In genomic region chr11:61695917-61696316, GRCh38 we compare ENCODE assay signal across 8 cellular contexts. TPM values are rescaled to one million over a fixed set of nuclear protein-coding genes. Genes with fewer than 3 reads are reported as not detected.
A peak's percentile ranks its signal among the peaks of the same experiment; 100 is the strongest.
DNase-seq lines count a peak whose midpoint lies in the region; ATAC-seq, FAIRE-seq and TF ChIP-seq lines count a peak whose summit lies in the region.

No MANE protein-coding gene starts in this region.

- peak; percentile 36 to 65 (median 56) for ATAC-seq in pancreas

- peak overlapping the region; percentile 54 for H2AFZ ChIP-seq in fibroblast of lung (ENCODE audit: low read length)

- intact Hi-C loops in activated T-helper 1 cell treated with anti-CD3 and anti-CD28 coated beads, Interleukin-12 subunit alpha, Interleukin-12 subunit beta, Interleukin-2, Interleukin-4 antibody, amounts not matched to agents 30 ng/mL and 10 ng/mL and 1 ng/mL, durations not matched to agents 14 hours and 24 hours and 36 hours (cut with micrococcal nuclease), result loop anchor here (1.0 to 10.0 kb wide), 6 partner anchors 12 to 429 kb away; partner anchors contain the start of genes DAGLA, FEN1, INCENP and MYRF
- intact Hi-C loops in pancreas (cut with DNase I), result no loop called here

- H4K20me1 ChIP-seq in fibroblast of lung (ENCODE audit: control insufficient read depth, extremely low read depth, insufficient read depth, low read length), result no peaks in the 10 kb centered on the region

- peak overlapping the region; percentile 16 for H3K9ac ChIP-seq in fibroblast of lung (ENCODE audit: insufficient read depth, low read length)

- H3K4me1 ChIP-seq in fibroblast of lung (ENCODE audit: control insufficient read depth, extremely low read depth, insufficient read depth, low read length), result peaks cover 14% of the 10 kb centered on the region
- peaks cover 63 to 71% (median 70%) of the 10 kb centered on the region in 3 donors for H3K4me1 ChIP-seq in pancreas
- peaks cover 44% of the 10 kb centered on the region for H3K4me1 ChIP-seq in thymus (ENCODE audit: control insufficient read depth, insufficient read depth, low read length)

- peaks cover 25% of the 10 kb centered on the region for H3K4me1 Mint-ChIP-seq in activated T-helper 1 cell treated with anti-CD3 and anti-CD28 coated beads, Interleukin-12 subunit alpha, Interleukin-12 subunit beta, Interleukin-2, Interleukin-4 antibody, amounts not matched to agents 30 ng/mL and 10 ng/mL and 1 ng/mL, durations not matched to agents 14 hours and 24 hours and 36 hours (ENCODE audit: low read depth)

- no peaks in the 10 kb centered on the region for H3K9me3 Mint-ChIP-seq in activated T-helper 1 cell treated with anti-CD3 and anti-CD28 coated beads, Interleukin-12 subunit alpha, Interleukin-12 subunit beta, Interleukin-2, Interleukin-4 antibody, amounts not matched to agents 30 ng/mL and 10 ng/mL and 1 ng/mL, durations not matched to agents 14 hours and 24 hours and 36 hours

- 13 to 22% methylated on average over 13 to 17 of the region's 17 CpGs for WGBS in pancreas, 2 donors
- WGBS in thymus, result 6% methylated on average over 17 of the region's 17 CpGs

- H3K4me2 ChIP-seq in fibroblast of lung (ENCODE audit: extremely low read depth, insufficient read depth, low read length), result peak overlapping the region; percentile 48

- DNase-seq in NCI-H510A treated with DMSO at 0.1 percent for 48 hours (lab: John Stamatoyannopoulos, UW) (peak; percentile 49), NCI-H510A (lab: John Stamatoyannopoulos, UW) (no peak), NOMO-1 (lab: John Stamatoyannopoulos, UW; ENCODE audit: unreplicated experiment in 2 of 2) (peak; percentile 59 to 65), fibroblast of lung (ENCODE audit: low read depth in 2 of 2) (peak; percentile 41 to 78), pancreas (peak in 5 of 6 donors; percentile 78 to 84 (median 81)), SHP77 (lab: John Stamatoyannopoulos, UW) (no peak)
- peak; percentile 90 for DNase-seq in activated T-helper 1 cell treated with anti-CD3 and anti-CD28 coated beads, Interleukin-12 subunit alpha, Interleukin-12 subunit beta, Interleukin-2, Interleukin-4 antibody, amounts not matched to agents 30 ng/mL and 10 ng/mL and 1 ng/mL, durations not matched to agents 14 hours and 24 hours and 36 hours (ENCODE audit: low spot score)

- peaks cover 3% of the 10 kb centered on the region for H3K27me3 Mint-ChIP-seq in activated T-helper 1 cell treated with anti-CD3 and anti-CD28 coated beads, Interleukin-12 subunit alpha, Interleukin-12 subunit beta, Interleukin-2, Interleukin-4 antibody, amounts not matched to agents 30 ng/mL and 10 ng/mL and 1 ng/mL, durations not matched to agents 14 hours and 24 hours and 36 hours (ENCODE audit: insufficient read depth)

- H3K27ac ChIP-seq in fibroblast of lung (ENCODE audit: insufficient read depth, low read length) (no peak overlapping the region), pancreas (peak overlapping the region; percentile 83 to 87 (median 86)), thymus (ENCODE audit: low read depth) (peak overlapping the region; percentile 21)

- H3K4me3 ChIP-seq in fibroblast of lung (replicated peaks in 1 of 4; ENCODE audit: control extremely low read depth in 1 of 4, insufficient read depth in 1 of 4, low read depth in 3 of 4, low read length in 4 of 4) (no peak overlapping the region), pancreas (peak overlapping the region in 1 of 4 donors; percentile 4), thymus (ENCODE audit: low read length) (peak overlapping the region; percentile 22)

- no peak for TF ChIP-seq CTCF in fibroblast of lung (conservative IDR thresholded peaks at IDR 0.05 in 1 of 2, IDR thresholded peaks at IDR 0.05 in 1 of 2; ENCODE audit: low read depth in 1 of 2, low read length in 2 of 2)
- no peak for TF ChIP-seq CTCF in pancreas (IDR thresholded peaks at IDR 0.05)

- no peaks in the 10 kb centered on the region for H3K79me2 ChIP-seq in fibroblast of lung (ENCODE audit: control insufficient read depth, insufficient read depth, low read length)

- H3K27me3 ChIP-seq in fibroblast of lung (ENCODE audit: control insufficient read depth, insufficient read depth, low read length) (no peaks in the 10 kb centered on the region), pancreas (no peaks in the 10 kb centered on the region), thymus (ENCODE audit: control insufficient read depth, insufficient read depth) (no peaks in the 10 kb centered on the region)

- peak overlapping the region; percentile 70 for H3K4me3 Mint-ChIP-seq in activated T-helper 1 cell treated with anti-CD3 and anti-CD28 coated beads, Interleukin-12 subunit alpha, Interleukin-12 subunit beta, Interleukin-2, Interleukin-4 antibody, amounts not matched to agents 30 ng/mL and 10 ng/mL and 1 ng/mL, durations not matched to agents 14 hours and 24 hours and 36 hours

- H3K36me3 ChIP-seq in fibroblast of lung (ENCODE audit: control insufficient read depth, insufficient read depth, low read length), result no peaks in the 10 kb centered on the region
- H3K36me3 ChIP-seq in pancreas, result no peaks in the 10 kb centered on the region
- no peaks in the 10 kb centered on the region for H3K36me3 ChIP-seq in thymus (ENCODE audit: control insufficient read depth, insufficient read depth)

- H3K27ac Mint-ChIP-seq in activated T-helper 1 cell treated with anti-CD3 and anti-CD28 coated beads, Interleukin-12 subunit alpha, Interleukin-12 subunit beta, Interleukin-2, Interleukin-4 antibody, amounts not matched to agents 30 ng/mL and 10 ng/mL and 1 ng/mL, durations not matched to agents 14 hours and 24 hours and 36 hours, result peak overlapping the region; percentile 82

- no peak for FAIRE-seq in pancreas (lab: Jason Lieb, UNC)

- no peaks in the 10 kb centered on the region for H3K36me3 Mint-ChIP-seq in activated T-helper 1 cell treated with anti-CD3 and anti-CD28 coated beads, Interleukin-12 subunit alpha, Interleukin-12 subunit beta, Interleukin-2, Interleukin-4 antibody, amounts not matched to agents 30 ng/mL and 10 ng/mL and 1 ng/mL, durations not matched to agents 14 hours and 24 hours and 36 hours (ENCODE audit: low read depth)

- H3K9me3 ChIP-seq in fibroblast of lung (ENCODE audit: control insufficient read depth, insufficient read depth, low read depth, low read length) (no peaks in the 10 kb centered on the region), pancreas (no peaks in the 10 kb centered on the region), thymus (ENCODE audit: control insufficient read depth) (no peaks in the 10 kb centered on the region)

RNA-seq across cellular contexts. Expression of gene DAGLA, which starts 15.7 kb away (rescaled TPM):
- total RNA-seq in activated T-helper 1 cell treated with anti-CD3 and anti-CD28 coated beads, Interleukin-12 subunit alpha, Interleukin-12 subunit beta, Interleukin-2, Interleukin-4 antibody, amounts not matched to agents 30 ng/mL and 10 ng/mL and 1 ng/mL, durations not matched to agents 14 hours and 24 hours and 36 hours, result 0.18 and 0.20 TPM in 2 replicates
- total RNA-seq in fibroblast of lung (1.3 and 2.0 TPM in 2 replicates), pancreas (1 to 10 TPM; 3.7 to 6.2 (median 4.8) TPM)
- polyA plus RNA-seq in fibroblast of lung (1.00 and 1.4 TPM in 2 replicates), pancreas (1 to 10 TPM; 5.4 to 6.9 TPM), thymus (0.43 TPM)
- polyA plus RNA-seq in fibroblast of lung (2012), result 1.8 and 2.6 TPM in 2 replicates
- 5.5 and 9.5 TPM in 2 replicates for polyA minus RNA-seq in fibroblast of lung (ENCODE audit: low replicate concordance)

RNA-seq across cellular contexts. Expression of gene MYRF, which starts 56.5 kb away (rescaled TPM):
- total RNA-seq in activated T-helper 1 cell treated with anti-CD3 and anti-CD28 coated beads, Interleukin-12 subunit alpha, Interleukin-12 subunit beta, Interleukin-2, Interleukin-4 antibody, amounts not matched to agents 30 ng/mL and 10 ng/mL and 1 ng/mL, durations not matched to agents 14 hours and 24 hours and 36 hours, result 0.78 and 0.99 TPM in 2 replicates
- total RNA-seq in fibroblast of lung (under 0.01 and 0.17 TPM in 2 replicates), pancreas (10 to 100 TPM; 19.1 to 43.9 (median 27.2) TPM)
- polyA plus RNA-seq in fibroblast of lung (0.10 and 0.11 TPM in 2 replicates), pancreas (10 to 100 TPM; 56.3 to 69.3 TPM), thymus (0.62 TPM)
- polyA plus RNA-seq in fibroblast of lung (2012), result 0.27 and 0.28 TPM in 2 replicates
- 0.30 and 0.67 TPM in 2 replicates for polyA minus RNA-seq in fibroblast of lung (ENCODE audit: low replicate concordance)

Comparison
In these comparisons a context has a peak if more than half of its experiments do, and no peak if none do; other contexts are left out.
1. DNase-seq: peak in NCI-H510A treated with DMSO at 0.1 percent for 48 hours (single experiment), NOMO-1 (2 of 2), activated T-helper 1 cell treated with anti-CD3 and anti-CD28 coated beads, Interleukin-12 subunit alpha, Interleukin-12 subunit beta, Interleukin-2, Interleukin-4 antibody, amounts not matched to agents 30 ng/mL and 10 ng/mL and 1 ng/mL, durations not matched to agents 14 hours and 24 hours and 36 hours (single experiment), fibroblast of lung (2 of 2) and pancreas (5 of 6); none in NCI-H510A (single experiment) and SHP77 (0 of 2).
2. RNA of gene MYRF, which starts 56.5 kb away (total RNA-seq): 19.1 to 43.9 TPM in pancreas; 0.78 to 0.99 TPM in activated T-helper 1 cell treated with anti-CD3 and anti-CD28 coated beads, Interleukin-12 subunit alpha, Interleukin-12 subunit beta, Interleukin-2, Interleukin-4 antibody, amounts not matched to agents 30 ng/mL and 10 ng/mL and 1 ng/mL, durations not matched to agents 14 hours and 24 hours and 36 hours and under 0.01 to 0.17 TPM in fibroblast of lung; every median in the first group is over 10 times any median in the second.